ENCODE assay signal across 8 cellular contexts in the genomic region with DNA sequence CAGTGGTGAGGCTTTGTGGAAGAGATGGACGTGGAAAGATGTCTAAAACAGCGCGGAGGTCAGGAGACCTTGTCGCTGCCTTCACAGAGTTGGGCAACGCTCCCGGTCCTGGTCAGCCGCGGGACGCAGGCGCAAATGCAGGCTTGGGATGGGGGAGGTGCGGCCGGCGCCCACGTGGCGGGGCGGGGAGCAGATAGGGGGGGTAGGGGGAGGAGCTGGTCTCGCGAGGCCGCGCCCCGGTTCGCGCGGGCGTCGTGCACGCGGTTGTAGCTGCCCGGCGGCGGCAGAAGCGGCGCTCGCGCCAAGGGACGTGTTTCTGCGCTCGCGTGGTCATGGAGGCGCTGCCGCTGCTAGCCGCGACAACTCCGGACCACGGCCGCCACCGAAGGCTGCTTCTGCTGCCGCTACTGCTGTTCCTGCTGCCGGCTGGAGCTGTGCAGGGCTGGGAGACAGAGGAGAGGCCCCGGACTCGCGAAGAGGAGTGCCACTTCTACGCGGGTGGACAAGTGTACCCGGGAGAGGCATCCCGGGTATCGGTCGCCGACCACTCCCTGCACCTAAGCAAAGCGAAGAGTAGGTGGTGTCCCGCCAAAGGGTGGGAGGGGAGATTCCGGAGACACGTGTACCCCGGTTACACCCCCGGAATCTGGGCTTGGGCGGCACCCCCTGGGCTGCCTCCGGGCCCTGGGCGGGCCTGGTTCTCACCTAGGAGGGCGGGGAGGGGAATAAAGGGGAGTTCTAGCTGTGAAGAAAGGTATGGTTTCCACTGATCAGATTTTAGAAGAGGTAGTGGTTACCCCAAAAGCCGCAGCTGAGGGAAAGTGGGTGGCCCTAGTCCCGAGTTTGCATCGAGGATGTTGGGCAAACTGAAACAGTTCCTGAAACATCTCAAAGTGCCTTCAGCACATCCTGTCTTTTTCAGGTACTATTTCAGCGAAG. TPM values are rescaled to one million over a fixed set of nuclear protein-coding genes. Genes with fewer than 3 reads are reported as not detected.
DNase-seq lines count a peak whose midpoint lies in the region; ATAC-seq and TF ChIP-seq lines count a peak whose summit lies in the region.

A gene (plus strand): TSS at position 255 of the 939 bp plus-strand sequence. CDS start 78 bp downstream, at position 333.

- intact Hi-C loops in dorsolateral prefrontal cortex (cut with DNase I) (no loop called here), lower leg skin (cut with DNase I; ENCODE audit: low total_unique reads) (no loop called here)

- peak; percentile 57 for ATAC-seq in GM19328 (IDR thresholded peaks at IDR 0.05; ENCODE audit: unreplicated experiment)
- ATAC-seq in HG03469 (IDR thresholded peaks at IDR 0.05; ENCODE audit: unreplicated experiment) = peak; percentile 41

- TF ChIP-seq CTCF in dorsolateral prefrontal cortex (IDR thresholded peaks at IDR 0.05 in 54 of 56, conservative IDR thresholded peaks at IDR 0.05 in 2 of 56; ENCODE audit: low read depth in 1 of 56, partially characterized antibody in 56 of 56) (peak in 27 of 56 donors; percentile 4 to 53 (median 29)), lower leg skin (IDR thresholded peaks at IDR 0.05) (no peak)

- H3K4me1 ChIP-seq in BLaER1 treated with 17β-estradiol and CSF1 and Interleukin-3, amounts not matched to agents 10 nM and 100 nM = peaks cover 0 to 22% (median 0%) of the 10 kb centered on the region in 10 experiments; a peak in 7 of 20 replicates

- H3K27ac ChIP-seq in BLaER1 treated with 17β-estradiol and CSF1 and Interleukin-3, amounts not matched to agents 10 nM and 100 nM = peak within 1 kb of the TSS; percentile 38 to 88 (median 86); a peak in 21 of 22 replicates
- peak within 1 kb of the TSS in 57 of 59 donors; percentile 10 to 90 (median 78) for H3K27ac ChIP-seq in dorsolateral prefrontal cortex

- WGBS in lower leg skin, 2 donors = 1 to 33% methylated on average over 30 to 73 of the region's 73 CpGs

- H3K36me3 ChIP-seq in BLaER1 treated with 17β-estradiol and CSF1 and Interleukin-3, amounts not matched to agents 10 nM and 100 nM = peaks cover 0 to 22% (median 6%) of the 10 kb centered on the region in 11 experiments; a peak in 9 of 22 replicates

- no peaks in the 10 kb centered on the region for H3K9me3 ChIP-seq in BLaER1 treated with 17β-estradiol and CSF1 and Interleukin-3, amounts not matched to agents 10 nM and 100 nM (replicated peaks in 1 of 11)

- no peaks in the 10 kb centered on the region for H4K20me1 ChIP-seq in BLaER1 treated with 17β-estradiol and CSF1 and Interleukin-3, amounts not matched to agents 10 nM and 100 nM

- H3K9ac ChIP-seq in BLaER1 treated with 17β-estradiol and CSF1 and Interleukin-3, amounts not matched to agents 10 nM and 100 nM = peak within 1 kb of the TSS; percentile 78 to 90 (median 85)

- peak; percentile 91 for DNase-seq in NCI-H748 (lab: John Stamatoyannopoulos, UW; ENCODE audit: unreplicated experiment)
- DNase-seq in activated CD4-positive, alpha-beta T cell treated with anti-CD3 and anti-CD28 coated beads, Interleukin-2, amount 50 U/mL, for 4 hours = peak; percentile 63 to 66
- DNase-seq in dorsolateral prefrontal cortex = peak; percentile 76 to 88 (median 84)
- DNase-seq in lower leg skin (ENCODE audit: low spot score in 2 of 2) = peak; percentile 82 to 96
- DNase-seq in stimulated activated CD4-positive, alpha-beta T cell treated with anti-CD3 and anti-CD28 coated beads, Interleukin-4, amount 100 ng/mL, for 4 hours = peak; percentile 74 to 82

- peak within 1 kb of the TSS; percentile 59 to 74 (median 68) for H3K4me3 ChIP-seq in BLaER1 treated with 17β-estradiol and CSF1 and Interleukin-3, amounts not matched to agents 10 nM and 100 nM
- H3K4me3 ChIP-seq in dorsolateral prefrontal cortex = peak within 1 kb of the TSS; percentile 26 to 84 (median 67)
- H3K4me3 ChIP-seq in lower leg skin (ENCODE audit: low read depth, poor library complexity, severe bottlenecking) = peak within 1 kb of the TSS; percentile 47

- peak within 1 kb of the TSS; percentile 50 to 76 (median 67) for H3K4me2 ChIP-seq in BLaER1 treated with 17β-estradiol and CSF1 and Interleukin-3, amounts not matched to agents 10 nM and 100 nM

- TF ChIP-seq POLR2A in lower leg skin (IDR thresholded peaks at IDR 0.05) = no peak

- H3K27me3 ChIP-seq in BLaER1 treated with 17β-estradiol and CSF1 and Interleukin-3, amounts not matched to agents 10 nM and 100 nM = no peaks in the 10 kb centered on the region
- peaks cover 0 to 33% (median 0%) of the 10 kb centered on the region in 45 donors for H3K27me3 ChIP-seq in dorsolateral prefrontal cortex

RNA-seq across cellular contexts. Expression of the gene that starts here (rescaled TPM):
- total RNA-seq in dorsolateral prefrontal cortex (10 to 100 TPM in 119 of 120 experiments, 1 to 10 TPM in 1; 9.9 to 31.7 (median 15.4) TPM), lower leg skin (10 to 100 TPM; 39.6 to 68.0 (median 49.9) TPM)

Comparison
In these comparisons a context has a peak if more than half of its experiments do, and no peak if none do; other contexts are left out.
1. Peak in every context shown above with its lines: DNase-seq, ATAC-seq, H3K4me3 ChIP-seq and H3K27ac ChIP-seq.